21 cellular contexts compared by ENCODE assay signal in the genomic region with DNA sequence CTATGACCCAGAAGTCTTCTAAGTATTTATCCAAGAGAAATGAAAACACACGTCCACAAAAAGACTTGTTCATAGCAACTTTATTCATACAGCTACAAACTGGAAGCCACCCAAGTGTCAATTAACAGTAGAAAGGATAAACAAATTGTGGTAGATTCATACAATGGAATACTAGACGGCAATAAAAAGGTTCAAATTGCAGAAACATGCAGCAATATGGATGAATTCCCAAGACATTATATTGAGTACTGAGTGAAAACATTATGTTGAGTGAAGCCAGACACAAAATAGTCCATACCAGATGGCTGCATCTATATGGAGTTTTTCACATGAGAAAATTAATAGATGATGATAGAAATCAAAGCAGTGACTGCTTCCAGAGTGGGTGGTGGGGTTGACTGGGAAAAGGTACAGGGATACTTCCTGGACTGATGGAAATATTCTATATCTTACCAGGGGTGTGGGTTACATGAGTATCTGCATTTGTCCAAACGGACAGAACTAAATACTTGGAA.
"Had no signal": no experiment of that assay in that cellular context is flagged by ENCODE, and none has a peak within 500 bp of the region (broad histone marks: within the 10 kb centered on the region; RNA-seq: fewer than 3 reads in every experiment).

No MANE protein-coding gene starts in this region.

- ATAC-seq: effector memory CD8-positive, alpha-beta T cell; gastrocnemius medialis; heart right ventricle; left cardiac atrium; left lung; left ventricle myocardium superior; lower lobe of right lung; mucosa of descending colon; naive thymus-derived CD8-positive, alpha-beta T cell had no signal

- DNase-seq: cortex of kidney; effector CD8-positive, alpha-beta T cell; effector memory CD8-positive, alpha-beta T cell; endodermal cell; erythroblast; esophagus squamous epithelium; foreskin fibroblast; foreskin melanocyte; gastrocnemius medialis; glutamatergic neuron; head of caudate nucleus; heart right ventricle; hippocampal formation; left cardiac atrium; left lung; left ventricle myocardium superior; lower lobe of right lung; mesenchymal stem cell; mucosa of descending colon; naive B cell; naive thymus-derived CD8-positive, alpha-beta T cell had no signal
